Comparison of ENCODE assay signal across 1 cellular context in the genomic region with DNA sequence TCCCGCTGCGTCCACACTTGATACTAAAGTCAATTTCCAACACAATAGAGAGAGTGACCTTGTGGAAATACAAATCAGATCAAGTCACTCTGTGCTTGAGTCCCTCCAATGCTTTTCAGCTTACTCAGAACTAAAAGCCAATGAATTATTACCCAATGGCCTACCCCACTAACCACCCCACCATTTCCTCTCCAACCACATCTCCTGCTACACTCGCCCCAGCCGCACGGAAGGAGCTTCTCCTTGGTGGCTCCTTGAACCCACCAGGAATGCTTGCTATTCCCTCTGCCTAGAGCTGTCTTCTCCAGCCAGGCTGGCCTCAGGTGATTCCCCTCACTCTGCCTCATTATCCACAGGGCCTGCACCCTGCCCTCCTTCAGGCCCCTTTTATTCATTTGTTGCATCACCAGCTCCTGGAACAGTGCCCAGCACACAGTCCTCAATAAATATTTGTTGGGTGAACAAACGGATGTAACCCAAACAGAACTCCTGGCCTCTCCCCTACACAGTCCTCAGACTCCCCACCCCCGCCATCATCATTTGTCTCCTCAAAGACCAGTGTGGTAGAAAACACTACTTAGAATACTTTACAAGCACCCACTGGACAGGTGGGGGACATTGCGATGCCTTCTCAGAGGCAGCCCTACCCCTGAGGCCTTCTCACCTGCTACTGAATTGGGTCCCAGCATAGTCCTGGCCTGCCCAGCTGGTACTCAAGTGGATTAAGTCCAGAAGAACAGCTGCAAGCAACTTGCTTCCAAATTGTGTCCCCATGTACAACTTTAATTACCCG.
TF ChIP-seq lines count a peak whose summit lies in the region.

No MANE protein-coding gene starts in this region.

TF ChIP-seq in HepG2, 621 proteins besides CTCF, POLR2A, EP300 and RAD21 (continued from another document and continues in another):
- TF ChIP-seq, protein P1, sequence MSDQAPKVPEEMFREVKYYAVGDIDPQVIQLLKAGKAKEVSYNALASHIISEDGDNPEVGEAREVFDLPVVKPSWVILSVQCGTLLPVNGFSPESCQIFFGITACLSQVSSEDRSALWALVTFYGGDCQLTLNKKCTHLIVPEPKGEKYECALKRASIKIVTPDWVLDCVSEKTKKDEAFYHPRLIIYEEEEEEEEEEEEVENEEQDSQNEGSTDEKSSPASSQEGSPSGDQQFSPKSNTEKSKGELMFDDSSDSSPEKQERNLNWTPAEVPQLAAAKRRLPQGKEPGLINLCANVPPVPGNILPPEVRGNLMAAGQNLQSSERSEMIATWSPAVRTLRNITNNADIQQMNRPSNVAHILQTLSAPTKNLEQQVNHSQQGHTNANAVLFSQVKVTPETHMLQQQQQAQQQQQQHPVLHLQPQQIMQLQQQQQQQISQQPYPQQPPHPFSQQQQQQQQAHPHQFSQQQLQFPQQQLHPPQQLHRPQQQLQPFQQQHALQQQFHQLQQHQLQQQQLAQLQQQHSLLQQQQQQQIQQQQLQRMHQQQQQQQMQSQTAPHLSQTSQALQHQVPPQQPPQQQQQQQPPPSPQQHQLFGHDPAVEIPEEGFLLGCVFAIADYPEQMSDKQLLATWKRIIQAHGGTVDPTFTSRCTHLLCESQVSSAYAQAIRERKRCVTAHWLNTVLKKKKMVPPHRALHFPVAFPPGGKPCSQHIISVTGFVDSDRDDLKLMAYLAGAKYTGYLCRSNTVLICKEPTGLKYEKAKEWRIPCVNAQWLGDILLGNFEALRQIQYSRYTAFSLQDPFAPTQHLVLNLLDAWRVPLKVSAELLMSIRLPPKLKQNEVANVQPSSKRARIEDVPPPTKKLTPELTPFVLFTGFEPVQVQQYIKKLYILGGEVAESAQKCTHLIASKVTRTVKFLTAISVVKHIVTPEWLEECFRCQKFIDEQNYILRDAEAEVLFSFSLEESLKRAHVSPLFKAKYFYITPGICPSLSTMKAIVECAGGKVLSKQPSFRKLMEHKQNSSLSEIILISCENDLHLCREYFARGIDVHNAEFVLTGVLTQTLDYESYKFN (CRISPR knock-in tag; conservative IDR thresholded peaks at IDR 0.05): peak; percentile 96
- TF ChIP-seq, protein P2, sequence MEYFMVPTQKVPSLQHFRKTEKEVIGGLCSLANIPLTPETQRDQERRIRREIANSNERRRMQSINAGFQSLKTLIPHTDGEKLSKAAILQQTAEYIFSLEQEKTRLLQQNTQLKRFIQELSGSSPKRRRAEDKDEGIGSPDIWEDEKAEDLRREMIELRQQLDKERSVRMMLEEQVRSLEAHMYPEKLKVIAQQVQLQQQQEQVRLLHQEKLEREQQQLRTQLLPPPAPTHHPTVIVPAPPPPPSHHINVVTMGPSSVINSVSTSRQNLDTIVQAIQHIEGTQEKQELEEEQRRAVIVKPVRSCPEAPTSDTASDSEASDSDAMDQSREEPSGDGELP (IDR thresholded peaks at IDR 0.05; ENCODE audit: borderline replicate concordance, low read depth): peak; percentile 71; the same call in 1 of the 2 replicates
- TF ChIP-seq DNMT1 (CRISPR knock-in tag; IDR thresholded peaks at IDR 0.05) (no peak), ZNF263 (CRISPR knock-in tag; IDR thresholded peaks at IDR 0.05) (no peak), ZNF264 (CRISPR knock-in tag; IDR thresholded peaks at IDR 0.05) (0 out of 2 replicates have a peak, but pooled peaks have one; percentile 53), KLF6 (CRISPR knock-in tag; IDR thresholded peaks at IDR 0.05) (0 out of 2 replicates have a peak, but pooled peaks have one; percentile 51), BCL6 (CRISPR knock-in tag; IDR thresholded peaks at IDR 0.05) (peak; percentile 94), ZNF382 (CRISPR knock-in tag; IDR thresholded peaks at IDR 0.05; ENCODE audit: borderline replicate concordance) (no peak), NCOA2 (CRISPR knock-in tag; IDR thresholded peaks at IDR 0.05) (peak; percentile 92), MTF2 (CRISPR knock-in tag; IDR thresholded peaks at IDR 0.05; ENCODE audit: borderline replicate concordance) (no peak), ZNF556 (CRISPR knock-in tag; IDR thresholded peaks at IDR 0.05; ENCODE audit: borderline replicate concordance) (peak; percentile 71; the same call in 1 of the 2 replicates), ZNF383 (CRISPR knock-in tag; IDR thresholded peaks at IDR 0.05; ENCODE audit: borderline replicate concordance) (0 out of 2 replicates have a peak, but pooled peaks have one; percentile 9), EHMT2 (IDR thresholded peaks at IDR 0.05; ENCODE audit: borderline replicate concordance, low read depth, low read length) (peak; percentile 65; the same call in 1 of the 2 replicates), THAP11 (CRISPR knock-in tag; IDR thresholded peaks at IDR 0.05) (peak; percentile 72), ZNF530 (CRISPR knock-in tag; IDR thresholded peaks at IDR 0.05; ENCODE audit: low read depth) (no peak), BORCS8-MEF2B (CRISPR knock-in tag; IDR thresholded peaks at IDR 0.05) (peak; percentile 20; the same call in 1 of the 2 replicates), FOXK2 (IDR thresholded peaks at IDR 0.05) (no peak), KAT2B (IDR thresholded peaks at IDR 0.05; ENCODE audit: borderline replicate concordance, low read depth, low read length) (no peak), PHF5A (CRISPR knock-in tag; IDR thresholded peaks at IDR 0.05; ENCODE audit: low read depth, unreplicated experiment) (peak; percentile 91), TMF1 (CRISPR knock-in tag; IDR thresholded peaks at IDR 0.05; ENCODE audit: low read depth) (no peak), SOX6 (IDR thresholded peaks at IDR 0.05) (no peak), SOX6 (CRISPR knock-in tag; IDR thresholded peaks at IDR 0.05) (peak; percentile 98), FOXK1 (CRISPR knock-in tag; IDR thresholded peaks at IDR 0.05; ENCODE audit: borderline replicate concordance, low read depth) (peak; percentile 90), FOXA3 (CRISPR knock-in tag; IDR thresholded peaks at IDR 0.05) (peak; percentile 90), ZKSCAN1 (IDR thresholded peaks at IDR 0.05; ENCODE audit: low read length) (no peak), ZMYM4 (CRISPR knock-in tag; IDR thresholded peaks at IDR 0.05) (peak; percentile 86), LCORL (IDR thresholded peaks at IDR 0.05) (peak; percentile 76), LCORL (CRISPR knock-in tag; IDR thresholded peaks at IDR 0.05) (peak; percentile 84; the same call in 1 of the 2 replicates), NFIC (IDR thresholded peaks at IDR 0.05; ENCODE audit: low read length) (peak; percentile 99), TBX2 (CRISPR knock-in tag; IDR thresholded peaks at IDR 0.05; ENCODE audit: borderline replicate concordance) (peak; percentile 91), ZSCAN21 (CRISPR knock-in tag; IDR thresholded peaks at IDR 0.05; ENCODE audit: borderline replicate concordance) (0 out of 2 replicates have a peak, but pooled peaks have one; percentile 29), RFX1 (IDR thresholded peaks at IDR 0.05) (no peak), PCBP1 (IDR thresholded peaks at IDR 0.05; ENCODE audit: borderline replicate concordance, low read depth, low read length) (no peak), MEF2D (CRISPR knock-in tag; IDR thresholded peaks at IDR 0.05) (peak; percentile 78), ZNF615 (CRISPR knock-in tag; IDR thresholded peaks at IDR 0.05; ENCODE audit: borderline replicate concordance) (no peak), ZNF781 (CRISPR knock-in tag; IDR thresholded peaks at IDR 0.05; ENCODE audit: borderline replicate concordance, not compliant biosample characterization) (peak; percentile 23), ZNF335 (CRISPR knock-in tag; IDR thresholded peaks at IDR 0.05) (peak; percentile 66; the same call in 1 of the 2 replicates)
- TF ChIP-seq, protein P3, sequence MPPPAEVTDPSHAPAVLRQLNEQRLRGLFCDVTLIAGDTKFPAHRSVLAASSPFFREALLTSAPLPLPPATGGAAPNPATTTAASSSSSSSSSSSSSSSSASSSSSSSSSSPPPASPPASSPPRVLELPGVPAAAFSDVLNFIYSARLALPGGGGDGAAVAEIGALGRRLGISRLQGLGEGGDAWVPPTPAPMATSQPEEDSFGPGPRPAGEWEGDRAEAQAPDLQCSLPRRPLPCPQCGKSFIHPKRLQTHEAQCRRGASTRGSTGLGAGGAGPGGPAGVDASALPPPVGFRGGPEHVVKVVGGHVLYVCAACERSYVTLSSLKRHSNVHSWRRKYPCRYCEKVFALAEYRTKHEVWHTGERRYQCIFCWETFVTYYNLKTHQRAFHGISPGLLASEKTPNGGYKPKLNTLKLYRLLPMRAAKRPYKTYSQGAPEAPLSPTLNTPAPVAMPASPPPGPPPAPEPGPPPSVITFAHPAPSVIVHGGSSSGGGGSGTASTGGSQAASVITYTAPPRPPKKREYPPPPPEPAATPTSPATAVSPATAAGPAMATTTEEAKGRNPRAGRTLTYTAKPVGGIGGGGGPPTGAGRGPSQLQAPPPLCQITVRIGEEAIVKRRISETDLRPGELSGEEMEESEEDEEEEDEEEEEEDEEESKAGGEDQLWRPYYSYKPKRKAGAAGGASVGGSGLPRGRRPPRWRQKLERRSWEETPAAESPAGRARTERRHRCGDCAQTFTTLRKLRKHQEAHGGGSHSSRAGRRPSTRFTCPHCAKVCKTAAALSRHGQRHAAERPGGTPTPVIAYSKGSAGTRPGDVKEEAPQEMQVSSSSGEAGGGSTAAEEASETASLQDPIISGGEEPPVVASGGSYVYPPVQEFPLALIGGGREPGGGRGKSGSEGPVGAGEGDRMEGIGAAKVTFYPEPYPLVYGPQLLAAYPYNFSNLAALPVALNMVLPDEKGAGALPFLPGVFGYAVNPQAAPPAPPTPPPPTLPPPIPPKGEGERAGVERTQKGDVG (CRISPR knock-in tag; IDR thresholded peaks at IDR 0.05; ENCODE audit: borderline replicate concordance): no peak
- TF ChIP-seq, protein P4, sequence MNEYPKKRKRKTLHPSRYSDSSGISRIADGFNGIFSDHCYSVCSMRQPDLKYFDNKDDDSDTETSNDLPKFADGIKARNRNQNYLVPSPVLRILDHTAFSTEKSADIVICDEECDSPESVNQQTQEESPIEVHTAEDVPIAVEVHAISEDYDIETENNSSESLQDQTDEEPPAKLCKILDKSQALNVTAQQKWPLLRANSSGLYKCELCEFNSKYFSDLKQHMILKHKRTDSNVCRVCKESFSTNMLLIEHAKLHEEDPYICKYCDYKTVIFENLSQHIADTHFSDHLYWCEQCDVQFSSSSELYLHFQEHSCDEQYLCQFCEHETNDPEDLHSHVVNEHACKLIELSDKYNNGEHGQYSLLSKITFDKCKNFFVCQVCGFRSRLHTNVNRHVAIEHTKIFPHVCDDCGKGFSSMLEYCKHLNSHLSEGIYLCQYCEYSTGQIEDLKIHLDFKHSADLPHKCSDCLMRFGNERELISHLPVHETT (CRISPR knock-in tag; conservative IDR thresholded peaks at IDR 0.05): no peak
- TF ChIP-seq, protein P5, sequence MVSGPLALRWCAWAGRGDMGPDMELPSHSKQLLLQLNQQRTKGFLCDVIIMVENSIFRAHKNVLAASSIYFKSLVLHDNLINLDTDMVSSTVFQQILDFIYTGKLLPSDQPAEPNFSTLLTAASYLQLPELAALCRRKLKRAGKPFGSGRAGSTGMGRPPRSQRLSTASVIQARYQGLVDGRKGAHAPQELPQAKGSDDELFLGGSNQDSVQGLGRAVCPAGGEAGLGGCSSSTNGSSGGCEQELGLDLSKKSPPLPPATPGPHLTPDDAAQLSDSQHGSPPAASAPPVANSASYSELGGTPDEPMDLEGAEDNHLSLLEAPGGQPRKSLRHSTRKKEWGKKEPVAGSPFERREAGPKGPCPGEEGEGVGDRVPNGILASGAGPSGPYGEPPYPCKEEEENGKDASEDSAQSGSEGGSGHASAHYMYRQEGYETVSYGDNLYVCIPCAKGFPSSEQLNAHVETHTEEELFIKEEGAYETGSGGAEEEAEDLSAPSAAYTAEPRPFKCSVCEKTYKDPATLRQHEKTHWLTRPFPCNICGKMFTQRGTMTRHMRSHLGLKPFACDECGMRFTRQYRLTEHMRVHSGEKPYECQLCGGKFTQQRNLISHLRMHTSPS (CRISPR knock-in tag; IDR thresholded peaks at IDR 0.05; ENCODE audit: low read depth): peak; percentile 74; the same call in 1 of the 2 replicates
- TF ChIP-seq, protein P6, sequence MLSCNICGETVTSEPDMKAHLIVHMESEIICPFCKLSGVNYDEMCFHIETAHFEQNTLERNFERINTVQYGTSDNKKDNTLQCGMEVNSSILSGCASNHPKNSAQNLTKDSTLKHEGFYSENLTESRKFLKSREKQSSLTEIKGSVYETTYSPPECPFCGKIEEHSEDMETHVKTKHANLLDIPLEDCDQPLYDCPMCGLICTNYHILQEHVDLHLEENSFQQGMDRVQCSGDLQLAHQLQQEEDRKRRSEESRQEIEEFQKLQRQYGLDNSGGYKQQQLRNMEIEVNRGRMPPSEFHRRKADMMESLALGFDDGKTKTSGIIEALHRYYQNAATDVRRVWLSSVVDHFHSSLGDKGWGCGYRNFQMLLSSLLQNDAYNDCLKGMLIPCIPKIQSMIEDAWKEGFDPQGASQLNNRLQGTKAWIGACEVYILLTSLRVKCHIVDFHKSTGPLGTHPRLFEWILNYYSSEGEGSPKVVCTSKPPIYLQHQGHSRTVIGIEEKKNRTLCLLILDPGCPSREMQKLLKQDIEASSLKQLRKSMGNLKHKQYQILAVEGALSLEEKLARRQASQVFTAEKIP (CRISPR knock-in tag; IDR thresholded peaks at IDR 0.05; ENCODE audit: borderline replicate concordance): no peak
- TF ChIP-seq, protein P7, sequence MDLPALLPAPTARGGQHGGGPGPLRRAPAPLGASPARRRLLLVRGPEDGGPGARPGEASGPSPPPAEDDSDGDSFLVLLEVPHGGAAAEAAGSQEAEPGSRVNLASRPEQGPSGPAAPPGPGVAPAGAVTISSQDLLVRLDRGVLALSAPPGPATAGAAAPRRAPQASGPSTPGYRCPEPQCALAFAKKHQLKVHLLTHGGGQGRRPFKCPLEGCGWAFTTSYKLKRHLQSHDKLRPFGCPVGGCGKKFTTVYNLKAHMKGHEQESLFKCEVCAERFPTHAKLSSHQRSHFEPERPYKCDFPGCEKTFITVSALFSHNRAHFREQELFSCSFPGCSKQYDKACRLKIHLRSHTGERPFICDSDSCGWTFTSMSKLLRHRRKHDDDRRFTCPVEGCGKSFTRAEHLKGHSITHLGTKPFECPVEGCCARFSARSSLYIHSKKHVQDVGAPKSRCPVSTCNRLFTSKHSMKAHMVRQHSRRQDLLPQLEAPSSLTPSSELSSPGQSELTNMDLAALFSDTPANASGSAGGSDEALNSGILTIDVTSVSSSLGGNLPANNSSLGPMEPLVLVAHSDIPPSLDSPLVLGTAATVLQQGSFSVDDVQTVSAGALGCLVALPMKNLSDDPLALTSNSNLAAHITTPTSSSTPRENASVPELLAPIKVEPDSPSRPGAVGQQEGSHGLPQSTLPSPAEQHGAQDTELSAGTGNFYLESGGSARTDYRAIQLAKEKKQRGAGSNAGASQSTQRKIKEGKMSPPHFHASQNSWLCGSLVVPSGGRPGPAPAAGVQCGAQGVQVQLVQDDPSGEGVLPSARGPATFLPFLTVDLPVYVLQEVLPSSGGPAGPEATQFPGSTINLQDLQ (CRISPR knock-in tag; IDR thresholded peaks at IDR 0.05): no peak
- TF ChIP-seq, protein P8, sequence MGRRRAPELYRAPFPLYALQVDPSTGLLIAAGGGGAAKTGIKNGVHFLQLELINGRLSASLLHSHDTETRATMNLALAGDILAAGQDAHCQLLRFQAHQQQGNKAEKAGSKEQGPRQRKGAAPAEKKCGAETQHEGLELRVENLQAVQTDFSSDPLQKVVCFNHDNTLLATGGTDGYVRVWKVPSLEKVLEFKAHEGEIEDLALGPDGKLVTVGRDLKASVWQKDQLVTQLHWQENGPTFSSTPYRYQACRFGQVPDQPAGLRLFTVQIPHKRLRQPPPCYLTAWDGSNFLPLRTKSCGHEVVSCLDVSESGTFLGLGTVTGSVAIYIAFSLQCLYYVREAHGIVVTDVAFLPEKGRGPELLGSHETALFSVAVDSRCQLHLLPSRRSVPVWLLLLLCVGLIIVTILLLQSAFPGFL (CRISPR knock-in tag; IDR thresholded peaks at IDR 0.05): no peak
